Comparison of ENCODE assay signal across 1 cellular context in genomic region chr1:189805735-189806134, GRCh38.
TF ChIP-seq lines count a peak whose summit lies in the region.

No MANE protein-coding gene starts in this region.

TF ChIP-seq in K562, 482 proteins besides CTCF, POLR2A, EP300 and RAD21 (continued from another document):
- TF ChIP-seq ARID4B (CRISPR knock-in tag; IDR thresholded peaks at IDR 0.05) (no peak), FOXM1 (IDR thresholded peaks at IDR 0.05; ENCODE audit: low read depth) (no peak), FOXM1 (CRISPR knock-in tag; IDR thresholded peaks at IDR 0.05; ENCODE audit: low read depth) (no peak), ZNF316 (IDR thresholded peaks at IDR 0.05) (peak; percentile 41), SRSF7 (optimal IDR thresholded peaks at IDR 0.05; ENCODE audit: low read depth, low read length) (no peak), MAFG (tag; conservative IDR thresholded peaks at IDR 0.05) (peak; percentile 34; the same call in 1 of the 2 replicates), ZFP36 (IDR thresholded peaks at IDR 0.05; ENCODE audit: low read depth, low read length, partially characterized antibody) (no peak), KAT2B (IDR thresholded peaks at IDR 0.05; ENCODE audit: low read depth, low read length) (no peak)
- TF ChIP-seq, protein P1, sequence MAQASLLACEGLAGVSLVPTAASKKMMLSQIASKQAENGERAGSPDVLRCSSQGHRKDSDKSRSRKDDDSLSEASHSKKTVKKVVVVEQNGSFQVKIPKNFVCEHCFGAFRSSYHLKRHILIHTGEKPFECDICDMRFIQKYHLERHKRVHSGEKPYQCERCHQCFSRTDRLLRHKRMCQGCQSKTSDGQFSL (CRISPR knock-in tag; IDR thresholded peaks at IDR 0.05), result no peak
- TF ChIP-seq, protein P1 (tag; IDR thresholded peaks at IDR 0.05), result no peak
